Comparison of ENCODE assay signal across 37 cellular contexts in the genomic region with DNA sequence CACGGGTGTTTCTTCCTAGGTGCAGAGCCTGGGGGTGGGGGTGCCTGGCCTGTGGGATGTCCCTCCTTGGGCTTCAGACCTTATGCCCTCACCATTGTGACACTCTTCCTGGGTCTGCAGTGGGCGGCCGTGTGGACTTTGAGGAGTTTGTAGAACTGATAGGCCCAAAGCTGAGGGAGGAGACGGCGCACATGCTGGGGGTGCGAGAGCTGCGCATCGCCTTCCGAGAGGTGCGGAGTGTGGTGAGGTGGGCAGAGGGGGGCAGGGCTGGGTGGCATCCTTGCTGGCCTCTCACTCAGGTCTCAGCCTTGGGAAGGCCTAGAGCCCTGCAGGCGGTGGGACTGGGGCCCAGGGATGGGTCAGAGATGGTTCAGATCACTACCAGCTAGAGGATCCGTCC. TPM values are rescaled to one million over a fixed set of nuclear protein-coding genes. Genes with fewer than 3 reads are reported as not detected.
"Had no signal": no experiment of that assay in that cellular context is flagged by ENCODE, and none has a peak within 500 bp of the region (broad histone marks: within the 10 kb centered on the region; RNA-seq: fewer than 3 reads in every experiment).

No MANE protein-coding gene starts in this region.

- DNase-seq: activated CD4-positive, alpha-beta memory T cell treated with anti-CD3 and anti-CD28 coated beads for 36 hours; activated CD4-positive, alpha-beta T cell treated with anti-CD3 and anti-CD28 coated beads, Interleukin-2, amount 10 ng/mL, durations not matched to agents 24 days and 14 days; activated CD4-positive, CD25-positive, alpha-beta regulatory T cell treated with anti-CD3 and anti-CD28 coated beads, Interleukin-2, amount 50 U/mL, for 72 hours; activated CD8-positive, alpha-beta memory T cell treated with anti-CD3 and anti-CD28 coated beads, Interleukin-2, amount 50 U/mL, for 4 hours; activated gamma-delta T cell; activated naive CD4-positive, alpha-beta T cell treated with anti-CD3 and anti-CD28 coated beads, Interleukin-2, amount 10 ng/mL, durations not matched to agents 7 days and 5 days; activated naive CD8-positive, alpha-beta T cell treated with anti-CD3 and anti-CD28 coated beads, Interleukin-2, amount 10 ng/mL, durations not matched to agents 7 days and 5 days; activated T-cell treated with anti-CD3 and anti-CD28 coated beads, Interleukin-2, amount 50 U/mL, for 24 hours; caudate nucleus; endodermal cell; foreskin keratinocyte; heart left ventricle; hypothalamus; immature natural killer cell; kidney; lower lobe of right lung; mucosa of descending colon; psoas muscle; SK-N-SH; spleen; stimulated activated CD4-positive, alpha-beta T cell treated with anti-CD3 and anti-CD28 coated beads, Interleukin-2, amount 100 ng/mL, for 48 hours; stimulated activated naive CD8-positive, alpha-beta T cell treated with anti-CD3 and anti-CD28 coated beads, Interleukin-15, amount 100 ng/mL, for 72 hours; substantia nigra; SW 1271; T-helper 9 cell; thyroid gland; WERI-Rb-1 had no signal

- H3K9me3 Mint-ChIP-seq: activated CD4-positive, alpha-beta memory T cell treated with anti-CD3 and anti-CD28 coated beads for 36 hours; activated CD4-positive, alpha-beta T cell treated with anti-CD3 and anti-CD28 coated beads, Interleukin-2, amount 10 ng/mL, durations not matched to agents 24 days and 14 days; activated naive CD4-positive, alpha-beta T cell treated with anti-CD3 and anti-CD28 coated beads, Interleukin-2, amount 10 ng/mL, durations not matched to agents 7 days and 5 days; activated naive CD8-positive, alpha-beta T cell treated with anti-CD3 and anti-CD28 coated beads, Interleukin-2, amount 10 ng/mL, durations not matched to agents 7 days and 5 days; activated T-cell treated with anti-CD3 and anti-CD28 coated beads, Interleukin-2, amount 50 U/mL, for 24 hours; dendritic cell treated with granulocyte-macrophage colony-stimulating factor and Interleukin-4, amounts not matched to agents 40 ng/mL and 50 ng/mL, for 4 days; endodermal cell; immature natural killer cell; nephron; stimulated activated naive CD8-positive, alpha-beta T cell treated with anti-CD3 and anti-CD28 coated beads, Interleukin-15, amount 100 ng/mL, for 72 hours; T-helper 1 cell treated with Interleukin-12 subunit alpha and Interleukin-12 subunit beta and Interleukin-4 antibody, amounts not matched to agents 30 μg/mL and 1 μg/mL, for 36 hours had no signal

- H3K36me3 ChIP-seq: heart left ventricle, lower lobe of right lung, pancreas, spleen, thyroid gland, WERI-Rb-1 had no signal

- H3K27ac Mint-ChIP-seq: activated CD4-positive, alpha-beta memory T cell treated with anti-CD3 and anti-CD28 coated beads for 36 hours; activated CD4-positive, alpha-beta T cell treated with anti-CD3 and anti-CD28 coated beads, Interleukin-2, amount 10 ng/mL, durations not matched to agents 24 days and 14 days; activated naive CD4-positive, alpha-beta T cell treated with anti-CD3 and anti-CD28 coated beads, Interleukin-2, amount 10 ng/mL, durations not matched to agents 7 days and 5 days; activated naive CD8-positive, alpha-beta T cell treated with anti-CD3 and anti-CD28 coated beads, Interleukin-2, amount 10 ng/mL, durations not matched to agents 7 days and 5 days; activated T-cell treated with anti-CD3 and anti-CD28 coated beads, Interleukin-2, amount 50 U/mL, for 24 hours; dendritic cell treated with granulocyte-macrophage colony-stimulating factor and Interleukin-4, amounts not matched to agents 40 ng/mL and 50 ng/mL, for 4 days; endodermal cell; immature natural killer cell; nephron; T-helper 1 cell treated with Interleukin-12 subunit alpha and Interleukin-12 subunit beta and Interleukin-4 antibody, amounts not matched to agents 30 μg/mL and 1 μg/mL, for 36 hours had no signal

- H3K27me3 ChIP-seq: foreskin keratinocyte, heart left ventricle, pancreas, spleen, thyroid gland had no signal

- H3K36me3 Mint-ChIP-seq: activated CD4-positive, alpha-beta memory T cell treated with anti-CD3 and anti-CD28 coated beads for 36 hours; activated naive CD4-positive, alpha-beta T cell treated with anti-CD3 and anti-CD28 coated beads, Interleukin-2, amount 10 ng/mL, durations not matched to agents 7 days and 5 days; activated naive CD8-positive, alpha-beta T cell treated with anti-CD3 and anti-CD28 coated beads, Interleukin-2, amount 10 ng/mL, durations not matched to agents 7 days and 5 days had no signal

- H3K9ac ChIP-seq: SK-N-SH had no signal

- H3K4me1 Mint-ChIP-seq: activated CD4-positive, alpha-beta T cell treated with anti-CD3 and anti-CD28 coated beads, Interleukin-2, amount 10 ng/mL, durations not matched to agents 24 days and 14 days; activated naive CD8-positive, alpha-beta T cell treated with anti-CD3 and anti-CD28 coated beads, Interleukin-2, amount 10 ng/mL, durations not matched to agents 7 days and 5 days; endodermal cell; immature natural killer cell; nephron had no signal

- H3K4me3 ChIP-seq: heart left ventricle, lower lobe of right lung, mucosa of descending colon, pancreas, psoas muscle, spleen, thyroid gland had no signal

- H3K4me3 Mint-ChIP-seq: activated CD4-positive, alpha-beta memory T cell treated with anti-CD3 and anti-CD28 coated beads for 36 hours; activated CD4-positive, alpha-beta T cell treated with anti-CD3 and anti-CD28 coated beads, Interleukin-2, amount 10 ng/mL, durations not matched to agents 24 days and 14 days; activated naive CD4-positive, alpha-beta T cell treated with anti-CD3 and anti-CD28 coated beads, Interleukin-2, amount 10 ng/mL, durations not matched to agents 7 days and 5 days; activated naive CD8-positive, alpha-beta T cell treated with anti-CD3 and anti-CD28 coated beads, Interleukin-2, amount 10 ng/mL, durations not matched to agents 7 days and 5 days; activated T-cell treated with anti-CD3 and anti-CD28 coated beads, Interleukin-2, amount 50 U/mL, for 24 hours; dendritic cell treated with granulocyte-macrophage colony-stimulating factor and Interleukin-4, amounts not matched to agents 40 ng/mL and 50 ng/mL, for 4 days; endodermal cell; immature natural killer cell; nephron; stimulated activated naive CD8-positive, alpha-beta T cell treated with anti-CD3 and anti-CD28 coated beads, Interleukin-15, amount 100 ng/mL, for 72 hours; T-helper 1 cell treated with Interleukin-12 subunit alpha and Interleukin-12 subunit beta and Interleukin-4 antibody, amounts not matched to agents 30 μg/mL and 1 μg/mL, for 36 hours had no signal

- H3K4me2 ChIP-seq: SK-N-SH had no signal

- ATAC-seq: esophagus mucosa; foreskin keratinocyte; heart left ventricle; left lobe of liver; lower lobe of right lung; mucosa of descending colon; pancreas; psoas muscle; stimulated activated naive CD8-positive, alpha-beta T cell treated with anti-CD3 and anti-CD28 coated beads, Interleukin-15, amount 100 ng/mL, for 72 hours had no signal

- H3K9me3 ChIP-seq: heart left ventricle, lower lobe of right lung, mucosa of descending colon, pancreas, psoas muscle, SK-N-SH, spleen, thyroid gland had no signal

- H3K27me3 Mint-ChIP-seq: activated CD4-positive, alpha-beta memory T cell treated with anti-CD3 and anti-CD28 coated beads for 36 hours; activated CD4-positive, alpha-beta T cell treated with anti-CD3 and anti-CD28 coated beads, Interleukin-2, amount 10 ng/mL, durations not matched to agents 24 days and 14 days; activated T-cell treated with anti-CD3 and anti-CD28 coated beads, Interleukin-2, amount 50 U/mL, for 24 hours; stimulated activated naive CD8-positive, alpha-beta T cell treated with anti-CD3 and anti-CD28 coated beads, Interleukin-15, amount 100 ng/mL, for 72 hours had no signal

- H3K27ac ChIP-seq: foreskin keratinocyte, heart left ventricle, lower lobe of right lung, pancreas, psoas muscle, thyroid gland, WERI-Rb-1 had no signal

RNA-seq across cellular contexts. Expression of a gene that starts 2.3 kb away (rescaled TPM):
- total RNA-seq: endodermal cell, foreskin keratinocyte had no signal
- polyA plus RNA-seq: foreskin keratinocyte, SK-N-SH had no signal

RNA-seq across cellular contexts. Expression of a gene that starts 4.9 kb away (rescaled TPM):
- total RNA-seq: activated CD4-positive, alpha-beta memory T cell treated with anti-CD3 and anti-CD28 coated beads for 36 hours; activated CD4-positive, alpha-beta T cell treated with anti-CD3 and anti-CD28 coated beads, Interleukin-2, amount 10 ng/mL, durations not matched to agents 24 days and 14 days; activated CD8-positive, alpha-beta memory T cell treated with anti-CD3 and anti-CD28 coated beads for 36 hours; activated naive CD8-positive, alpha-beta T cell treated with anti-CD3 and anti-CD28 coated beads, Interleukin-2, amount 10 ng/mL, durations not matched to agents 7 days and 5 days; endodermal cell; esophagus mucosa; foreskin keratinocyte; heart left ventricle; kidney; left lobe of liver; lower lobe of right lung; mesenteric fat pad; mucosa of descending colon; myocyte; pancreas; spleen; thyroid gland; ureter had no signal
- polyA plus RNA-seq: foreskin keratinocyte, heart left ventricle, pancreas, psoas muscle, SK-N-SH had no signal
